ENCODE assay signal across 1 cellular context in genomic region chr1:33472349-33472980, GRCh38.
A peak's percentile ranks its signal among the peaks of the same experiment; 100 is the strongest.
TF ChIP-seq lines count a peak whose summit lies in the region.

TSS of gene ZSCAN20 (plus strand) at chr1:33472645. CDS start at chr1:33479289, 6,644 bp downstream.

TF ChIP-seq in HepG2, 621 proteins besides CTCF, POLR2A, EP300 and RAD21 (continued from another document and continues in another):
- TF ChIP-seq ZFP82 (CRISPR knock-in tag; IDR thresholded peaks at IDR 0.05; ENCODE audit: borderline replicate concordance) = no peak
- no peak for TF ChIP-seq ZNF431 (CRISPR knock-in tag; IDR thresholded peaks at IDR 0.05; ENCODE audit: borderline replicate concordance, low read depth)
- TF ChIP-seq KDM3A (CRISPR knock-in tag; IDR thresholded peaks at IDR 0.05; ENCODE audit: low read depth) = no peak
- TF ChIP-seq SALL1 (CRISPR knock-in tag; IDR thresholded peaks at IDR 0.05) = peak; percentile 31; the same call in 1 of the 2 replicates
- TF ChIP-seq ZNF7 (CRISPR knock-in tag; IDR thresholded peaks at IDR 0.05) = no peak
- peak; percentile 66 for TF ChIP-seq SUZ12 (IDR thresholded peaks at IDR 0.05; ENCODE audit: low read depth, low read length)
- no peak for TF ChIP-seq ATAD3A (CRISPR knock-in tag; IDR thresholded peaks at IDR 0.05)
- TF ChIP-seq MIER3 (CRISPR knock-in tag; IDR thresholded peaks at IDR 0.05; ENCODE audit: borderline replicate concordance) = 0 out of 2 replicates have a peak, but pooled peaks have one; percentile 17
- peak; percentile 88 for TF ChIP-seq SRSF1 (optimal IDR thresholded peaks at IDR 0.05; ENCODE audit: low read depth, low read length)
- TF ChIP-seq SRSF9 (IDR thresholded peaks at IDR 0.05; ENCODE audit: borderline replicate concordance, insufficient read depth, low read depth, low read length, poor library complexity, severe bottlenecking) = no peak
- TF ChIP-seq ATM (IDR thresholded peaks at IDR 0.05; ENCODE audit: borderline replicate concordance) = no peak
- TF ChIP-seq ZBTB10 (CRISPR knock-in tag; IDR thresholded peaks at IDR 0.05; ENCODE audit: borderline replicate concordance) = no peak
- TF ChIP-seq ZNF143 (CRISPR knock-in tag; IDR thresholded peaks at IDR 0.05) = peak; percentile 92
- TF ChIP-seq ZKSCAN5 (CRISPR knock-in tag; IDR thresholded peaks at IDR 0.05) = no peak
- TF ChIP-seq TEF (CRISPR knock-in tag; IDR thresholded peaks at IDR 0.05) = no peak
- no peak for TF ChIP-seq NONO (IDR thresholded peaks at IDR 0.05)
- 0 out of 2 replicates have a peak, but pooled peaks have one; percentile 45 for TF ChIP-seq NONO (CRISPR knock-in tag; conservative IDR thresholded peaks at IDR 0.05)
- TF ChIP-seq FOXP4 (CRISPR knock-in tag; IDR thresholded peaks at IDR 0.05) = no peak
- no peak for TF ChIP-seq SMC3 (IDR thresholded peaks at IDR 0.05; ENCODE audit: low read length)
- no peak for TF ChIP-seq ZNF136 (CRISPR knock-in tag; IDR thresholded peaks at IDR 0.05; ENCODE audit: low read depth)
- TF ChIP-seq AKNA (CRISPR knock-in tag; IDR thresholded peaks at IDR 0.05; ENCODE audit: borderline replicate concordance) = no peak
- TF ChIP-seq ZNF275 (CRISPR knock-in tag; IDR thresholded peaks at IDR 0.05; ENCODE audit: borderline replicate concordance) = no peak
- TF ChIP-seq CEBPZ (IDR thresholded peaks at IDR 0.05; ENCODE audit: low read length) = peak; percentile 67
- TF ChIP-seq NR1H2 (CRISPR knock-in tag; IDR thresholded peaks at IDR 0.05; ENCODE audit: borderline replicate concordance, low read depth) = no peak
- 0 out of 2 replicates have a peak, but pooled peaks have one; percentile 43 for TF ChIP-seq CBFB (CRISPR knock-in tag; IDR thresholded peaks at IDR 0.05)
- no peak for TF ChIP-seq SNAPC5 (CRISPR knock-in tag; IDR thresholded peaks at IDR 0.05; ENCODE audit: borderline replicate concordance)
- no peak for TF ChIP-seq MBNL3 (CRISPR knock-in tag; conservative IDR thresholded peaks at IDR 0.05)
- TF ChIP-seq POLR2AphosphoS5 (IDR thresholded peaks at IDR 0.05; ENCODE audit: low read depth, low read length) = peak; percentile 73
- peak; percentile 43; the same call in 1 of the 3 replicates for TF ChIP-seq MXI1 (IDR thresholded peaks at IDR 0.05; ENCODE audit: borderline replicate concordance, low read depth, low read length)
- TF ChIP-seq ARID2 (CRISPR knock-in tag; IDR thresholded peaks at IDR 0.05; ENCODE audit: borderline replicate concordance) = no peak
- no peak for TF ChIP-seq KIAA2018 (CRISPR knock-in tag; IDR thresholded peaks at IDR 0.05; ENCODE audit: borderline replicate concordance)
- TF ChIP-seq YY1 (IDR thresholded peaks at IDR 0.05; ENCODE audit: insufficient read depth, insufficient replicate concordance, low read depth, low read length) = peak; percentile 27
- TF ChIP-seq AGO1 (IDR thresholded peaks at IDR 0.05; ENCODE audit: low read depth, low read length, poor library complexity, severe bottlenecking) = peak; percentile 56
- TF ChIP-seq SRSF4 (IDR thresholded peaks at IDR 0.05; ENCODE audit: low read depth, low read length, poor library complexity, severe bottlenecking) = no peak
